8 cellular contexts compared by ENCODE assay signal in genomic region chr17:46771601-46772012, GRCh38. TPM values are rescaled to one million over a fixed set of nuclear protein-coding genes. Genes with fewer than 3 reads are reported as not detected.
DNase-seq lines count a peak whose midpoint lies in the region; ATAC-seq and TF ChIP-seq lines count a peak whose summit lies in the region.

No MANE protein-coding gene starts in this region.

- peak overlapping the region; percentile 46 for H3K4me3 ChIP-seq in HUES64 (ENCODE audit: low read length)
- H3K4me3 ChIP-seq in adrenal gland = peak overlapping the region in 3 of 4 donors; percentile 18 to 73 (median 26)
- H3K4me3 ChIP-seq in tibial artery = peak overlapping the region; percentile 46 to 57

- no peak for TF ChIP-seq POLR2A in adrenal gland (IDR thresholded peaks at IDR 0.05)

- under 1% methylated on average over 80 of the region's 80 CpGs for WGBS in HUES64
- 0 to 1% methylated on average over 16 to 78 of the region's 80 CpGs; no CpG with 5 or more reads in 2 of the 4 donors for WGBS in adrenal gland, 4 donors

- ATAC-seq in GM18907 (IDR thresholded peaks at IDR 0.05; ENCODE audit: unreplicated experiment) = no peak

- H3K9me3 ChIP-seq in HUES64 (ENCODE audit: insufficient read depth, low read depth, low read length) = no peaks in the 10 kb centered on the region
- H3K9me3 ChIP-seq in adrenal gland (replicated peaks in 1 of 3) = no peaks in the 10 kb centered on the region
- H3K9me3 ChIP-seq in tibial artery = no peaks in the 10 kb centered on the region

- H3K27ac ChIP-seq in HUES64 (ENCODE audit: low read depth, low read length) (peak overlapping the region; percentile 99; the same call in 1 of the 2 replicates), adrenal gland (peak overlapping the region in 1 of 5 donors; percentile 65), tibial artery (no peak overlapping the region)

- peak overlapping the region; percentile 63 for H3K9ac ChIP-seq in HUES64 (ENCODE audit: low read depth, low read length)

- H3K4me1 ChIP-seq in HUES64 (ENCODE audit: insufficient read depth, low read length) (peaks cover 24% of the 10 kb centered on the region), adrenal gland (replicated peaks in 1 of 2) (peaks cover 6 to 23% of the 10 kb centered on the region in 2 donors), tibial artery (peaks cover 0 to 28% (median 20%) of the 10 kb centered on the region in 4 donors)

- TF ChIP-seq CTCF in adrenal gland (IDR thresholded peaks at IDR 0.05) (no peak), tibial artery (IDR thresholded peaks at IDR 0.05) (no peak)

- H3K36me3 ChIP-seq in HUES64 (ENCODE audit: insufficient read depth, low read length) = no peaks in the 10 kb centered on the region
- no peaks in the 10 kb centered on the region for H3K36me3 ChIP-seq in adrenal gland (replicated peaks in 1 of 2)
- no peaks in the 10 kb centered on the region for H3K36me3 ChIP-seq in tibial artery

- intact Hi-C loops in adrenal gland (cut with DNase I) = no loop called here
- intact Hi-C loops in tibial artery (cut with DNase I; ENCODE audit: low total_unique reads) = no loop called here

- H3K27me3 ChIP-seq in HUES64 (ENCODE audit: insufficient read depth, low read length) (peaks cover 70% of the 10 kb centered on the region), adrenal gland (no peaks in the 10 kb centered on the region), tibial artery (peaks cover 0 to 60% of the 10 kb centered on the region in 2 donors)

- DNase-seq in EL (peak; percentile 49), adrenal gland (no peak), iPS-NIHi11 (ENCODE audit: low spot score) (peak; percentile 82), tibial artery (no peak), SKM-1 (lab: John Stamatoyannopoulos, UW; ENCODE audit: unreplicated experiment) (no peak), NCI-H2029 treated with DMSO at 0.1 percent for 48 hours (lab: John Stamatoyannopoulos, UW) (no peak)

RNA-seq across cellular contexts. Expression of gene WNT3, which starts 46.9 kb away (rescaled TPM):
- polyA plus RNA-seq in HUES64 (2013, experiment 1 of 2) = 9.7 TPM
- polyA plus RNA-seq in HUES64 (2013, experiment 2 of 2) = 10.8 TPM
- total RNA-seq in adrenal gland = 1 to 10 TPM in 2 of 8 donors, under 1 TPM in 4, not detected in 2; 0.17 to 1.1 (median 0.46) TPM
- polyA plus RNA-seq in adrenal gland = 1 to 10 TPM in 1 of 3 donors, under 1 TPM in 2; 0.16 to 1.0 (median 0.40) TPM

Comparison
In these comparisons a context has a peak if more than half of its experiments do, and no peak if none do; other contexts are left out.
1. DNase-seq: peak in EL (single experiment) and iPS-NIHi11 (single experiment); none in adrenal gland (0 of 7), tibial artery (0 of 2), SKM-1 (single experiment) and NCI-H2029 treated with DMSO at 0.1 percent for 48 hours (single experiment).
2. Peak in every context shown above with its lines, with median percentiles within 50 percentile points of each other: H3K4me3 ChIP-seq.